ENCODE assay signal across 8 cellular contexts in genomic region chr5:75512383-75513074, GRCh38. TPM values are rescaled to one million over a fixed set of nuclear protein-coding genes. Genes with fewer than 3 reads are reported as not detected.
DNase-seq lines count a peak whose midpoint lies in the region; ATAC-seq and TF ChIP-seq lines count a peak whose summit lies in the region.

No MANE protein-coding gene starts in this region.

- peaks cover 1 to 19% (median 8%) of the 10 kb centered on the region in 11 experiments; a peak in 15 of 22 replicates for H3K9me3 ChIP-seq in BLaER1 treated with 17β-estradiol and CSF1 and Interleukin-3, amounts not matched to agents 10 nM and 100 nM (replicated peaks in 1 of 11)
- H3K9me3 ChIP-seq in HUES6 (ENCODE audit: control insufficient read depth, insufficient read depth, low read depth, low read length), result no peaks in the 10 kb centered on the region; the same call in 1 of the 2 replicates
- no peaks in the 10 kb centered on the region for H3K9me3 ChIP-seq in ascending aorta

- H3K4me3 Mint-ChIP-seq in memory B cell, result peak overlapping the region; percentile 95

- peak overlapping the region; percentile 69 to 93 (median 83) for H3K4me2 ChIP-seq in BLaER1 treated with 17β-estradiol and CSF1 and Interleukin-3, amounts not matched to agents 10 nM and 100 nM

- H3K36me3 ChIP-seq in BLaER1 treated with 17β-estradiol and CSF1 and Interleukin-3, amounts not matched to agents 10 nM and 100 nM, result peaks cover 0 to 31% (median 11%) of the 10 kb centered on the region in 11 experiments; a peak in 12 of 22 replicates
- no peaks in the 10 kb centered on the region for H3K36me3 ChIP-seq in HUES6 (ENCODE audit: control insufficient read depth, insufficient read depth, low read length)
- no peaks in the 10 kb centered on the region for H3K36me3 ChIP-seq in ascending aorta

- peaks cover 3% of the 10 kb centered on the region for H3K9me3 Mint-ChIP-seq in memory B cell

- intact Hi-C loops in ascending aorta (cut with DNase I), result loop anchor here (5.0 to 10.0 kb wide), 3 partner anchors 172 to 458 kb away; partner anchors contain the start of genes ANKRD31 and GCNT4

- peaks cover 46% of the 10 kb centered on the region for H3K4me1 Mint-ChIP-seq in memory B cell

- TF ChIP-seq CTCF in ascending aorta (IDR thresholded peaks at IDR 0.05), result no peak

- H3K27ac ChIP-seq in BLaER1 treated with 17β-estradiol and CSF1 and Interleukin-3, amounts not matched to agents 10 nM and 100 nM, result peak overlapping the region; percentile 77 to 95 (median 88)
- H3K27ac ChIP-seq in HUES6 (ENCODE audit: low read depth, low read length) (no peak overlapping the region), ascending aorta (peak overlapping the region; percentile 86 to 95)

- H4K20me1 ChIP-seq in BLaER1 treated with 17β-estradiol and CSF1 and Interleukin-3, amounts not matched to agents 10 nM and 100 nM, result peaks cover 0 to 56% (median 14%) of the 10 kb centered on the region in 11 experiments; a peak in 10 of 22 replicates

- peak overlapping the region; percentile 96 for H3K27ac Mint-ChIP-seq in memory B cell

- peak overlapping the region; percentile 88 to 99 (median 94) for H3K9ac ChIP-seq in BLaER1 treated with 17β-estradiol and CSF1 and Interleukin-3, amounts not matched to agents 10 nM and 100 nM
- peak overlapping the region; percentile 49 for H3K9ac ChIP-seq in HUES6 (ENCODE audit: low read length)

- no peaks in the 10 kb centered on the region for H3K27me3 ChIP-seq in BLaER1 treated with 17β-estradiol and CSF1 and Interleukin-3, amounts not matched to agents 10 nM and 100 nM
- H3K27me3 ChIP-seq in HUES6 (ENCODE audit: control insufficient read depth, insufficient read depth, low read length) (no peaks in the 10 kb centered on the region), ascending aorta (no peaks in the 10 kb centered on the region)

- H3K27me3 Mint-ChIP-seq in memory B cell, result no peaks in the 10 kb centered on the region

- H3K36me3 Mint-ChIP-seq in memory B cell, result peaks cover 9% of the 10 kb centered on the region

- peaks cover 21 to 63% (median 36%) of the 10 kb centered on the region in 10 experiments for H3K4me1 ChIP-seq in BLaER1 treated with 17β-estradiol and CSF1 and Interleukin-3, amounts not matched to agents 10 nM and 100 nM
- H3K4me1 ChIP-seq in HUES6 (ENCODE audit: control insufficient read depth, insufficient read depth, low read length) (no peaks in the 10 kb centered on the region), ascending aorta (peaks cover 6 to 24% of the 10 kb centered on the region in 2 donors)

- ATAC-seq in memory B cell (ENCODE audit: low read depth), result no peak

- peak overlapping the region; percentile 85 to 98 (median 94) for H3K4me3 ChIP-seq in BLaER1 treated with 17β-estradiol and CSF1 and Interleukin-3, amounts not matched to agents 10 nM and 100 nM
- H3K4me3 ChIP-seq in HUES6 (ENCODE audit: low read depth, low read length) (peak overlapping the region; percentile 82), ascending aorta (peak overlapping the region; percentile 86 to 95)

- DNase-seq in ascending aorta (ENCODE audit: low spot score in 2 of 2), result no peak
- DNase-seq in memory B cell (ENCODE audit: low spot score in 2 of 2), result no peak
- DNase-seq in GM19238 (ENCODE audit: insufficient read length, low spot score), result no peak
- DNase-seq in HK-2 (ENCODE audit: unreplicated experiment), result no peak
- DNase-seq in putamen (ENCODE audit: low spot score), result no peak
- DNase-seq in stimulated activated naive CD4-positive, alpha-beta T cell treated with Interleukin-2 at 50 U/mL for 16 hours (lab: John Stamatoyannopoulos, UW), result no peak

RNA-seq across cellular contexts. Expression of gene POLK, which starts 0.8 kb away (rescaled TPM):
- 19.4 TPM for total RNA-seq in ascending aorta

RNA-seq across cellular contexts. Expression of gene CERT1, which starts 1.1 kb away (rescaled TPM):
- 29.8 TPM for total RNA-seq in ascending aorta
